In the genomic region with DNA sequence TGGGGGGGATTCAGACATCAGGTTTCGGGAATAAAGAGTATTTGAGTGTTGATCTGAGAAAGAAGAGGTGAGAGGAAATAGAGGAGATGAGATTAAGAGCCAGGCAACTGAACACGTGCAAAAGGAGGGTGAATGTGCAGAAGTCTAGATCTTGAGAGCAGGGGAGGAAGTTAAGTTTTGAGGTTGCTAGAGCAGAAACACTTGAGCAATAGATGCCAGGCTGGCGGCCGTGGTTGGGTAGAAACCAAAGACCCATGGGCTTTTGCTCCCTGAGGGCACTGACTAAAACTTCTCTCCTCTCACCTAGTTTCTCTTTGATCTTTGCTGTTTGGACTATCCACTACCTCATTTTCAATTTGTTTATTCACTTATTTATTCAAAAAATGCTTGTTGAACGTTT, we compare ENCODE assay signal across 10 cellular contexts.
DNase-seq lines count a peak whose midpoint lies in the region; ATAC-seq and TF ChIP-seq lines count a peak whose summit lies in the region.
"Had no signal": no experiment of that assay in that cellular context is flagged by ENCODE, and none has a peak within 500 bp of the region (broad histone marks: within the 10 kb centered on the region; RNA-seq: fewer than 3 reads in every experiment).

No MANE protein-coding gene starts in this region.

- no peak overlapping the region for H3K27ac ChIP-seq in uterus

- ATAC-seq in GM21423 (IDR thresholded peaks at IDR 0.05; ENCODE audit: unreplicated experiment), result peak; percentile 52
- no peak for ATAC-seq in HG03045 (IDR thresholded peaks at IDR 0.05; ENCODE audit: unreplicated experiment)

- intact Hi-C loops in uterus (cut with DNase I; ENCODE audit: low total_unique reads), result no loop called here

- no peaks in the 10 kb centered on the region for H3K36me3 ChIP-seq in uterus

- peak overlapping the region; percentile 54 for H3K4me3 ChIP-seq in NB4 (ENCODE audit: low read depth, low read length)
- H3K4me3 ChIP-seq in uterus, result no peak overlapping the region

- no peak for TF ChIP-seq POLR2A in NB4 (IDR thresholded peaks at IDR 0.05; ENCODE audit: extremely low read depth, insufficient read length)
- TF ChIP-seq POLR2A in uterus (IDR thresholded peaks at IDR 0.05), result no peak

- no peaks in the 10 kb centered on the region for H3K27me3 ChIP-seq in uterus

- TF ChIP-seq CTCF in NB4 (IDR thresholded peaks at IDR 0.05; ENCODE audit: low read depth, low read length), result no peak
- no peak for TF ChIP-seq CTCF in uterus (IDR thresholded peaks at IDR 0.05)

- no peaks in the 10 kb centered on the region for H3K4me1 ChIP-seq in uterus

- H3K9me3 ChIP-seq in uterus, result no peaks in the 10 kb centered on the region

- DNase-seq in DMS79 treated with DMSO at 0.1 percent for 48 hours (lab: John Stamatoyannopoulos, UW), result peak; percentile 55
- peak; percentile 96 for DNase-seq in NB4 (ENCODE audit: low read depth)
- peak; percentile 26 for DNase-seq in kidney tubule cell (ENCODE audit: low spot score)
- no peak for DNase-seq in cortex of kidney (lab: John Stamatoyannopoulos, UW)
- no peak for DNase-seq in uterus
- DNase-seq in AG08395 (ENCODE audit: low spot score), result no peak
- DNase-seq: DMS153; effector CD4-positive, alpha-beta T cell had no signal

Comparison
In these comparisons a context has a peak if more than half of its experiments do, and no peak if none do; other contexts are left out.
1. DNase-seq: peak in DMS79 treated with DMSO at 0.1 percent for 48 hours (single experiment), NB4 (single experiment) and kidney tubule cell (single experiment); none in cortex of kidney (single experiment), uterus (0 of 2) and AG08395 (single experiment).